1 cellular context compared by ENCODE assay signal in genomic region chr3:195558602-195559001, GRCh38.
TF ChIP-seq lines count a peak whose summit lies in the region.

No MANE protein-coding gene starts in this region.

TF ChIP-seq in GM12878, 131 proteins besides CTCF, POLR2A, EP300 and RAD21:
- TF ChIP-seq SMC3 (IDR thresholded peaks at IDR 0.05; ENCODE audit: borderline replicate concordance, low read length) (peak; percentile 61; the same call in 1 of the 2 replicates), RCOR1 (conservative IDR thresholded peaks at IDR 0.05; ENCODE audit: low read depth, low read length) (no peak), RAD51 (IDR thresholded peaks at IDR 0.05) (no peak), TCF3 (IDR thresholded peaks at IDR 0.05; ENCODE audit: borderline replicate concordance, insufficient read depth, low read depth, low read length) (0 out of 2 replicates have a peak, but pooled peaks have one; percentile 76)
- TF ChIP-seq, protein P1, sequence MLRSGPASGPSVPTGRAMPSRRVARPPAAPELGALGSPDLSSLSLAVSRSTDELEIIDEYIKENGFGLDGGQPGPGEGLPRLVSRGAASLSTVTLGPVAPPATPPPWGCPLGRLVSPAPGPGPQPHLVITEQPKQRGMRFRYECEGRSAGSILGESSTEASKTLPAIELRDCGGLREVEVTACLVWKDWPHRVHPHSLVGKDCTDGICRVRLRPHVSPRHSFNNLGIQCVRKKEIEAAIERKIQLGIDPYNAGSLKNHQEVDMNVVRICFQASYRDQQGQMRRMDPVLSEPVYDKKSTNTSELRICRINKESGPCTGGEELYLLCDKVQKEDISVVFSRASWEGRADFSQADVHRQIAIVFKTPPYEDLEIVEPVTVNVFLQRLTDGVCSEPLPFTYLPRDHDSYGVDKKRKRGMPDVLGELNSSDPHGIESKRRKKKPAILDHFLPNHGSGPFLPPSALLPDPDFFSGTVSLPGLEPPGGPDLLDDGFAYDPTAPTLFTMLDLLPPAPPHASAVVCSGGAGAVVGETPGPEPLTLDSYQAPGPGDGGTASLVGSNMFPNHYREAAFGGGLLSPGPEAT (IDR thresholded peaks at IDR 0.05; ENCODE audit: low read depth) = no peak
